In genomic region chr4:25022741-25023140, GRCh38 we compare ENCODE assay signal across 22 cellular contexts. TPM values are rescaled to one million over a fixed set of nuclear protein-coding genes. Genes with fewer than 3 reads are reported as not detected.
DNase-seq lines count a peak whose midpoint lies in the region; ATAC-seq, FAIRE-seq and TF ChIP-seq lines count a peak whose summit lies in the region.
"Had no signal": no experiment of that assay in that cellular context is flagged by ENCODE, and none has a peak within 500 bp of the region (broad histone marks: within the 10 kb centered on the region; RNA-seq: fewer than 3 reads in every experiment).

No MANE protein-coding gene starts in this region.

- DNase-seq in HepG2 (ENCODE audit: low spot score) (no peak), right lobe of liver (no peak), MV-4-11 (lab: John Stamatoyannopoulos, UW) (peak; percentile 13), medulla oblongata (ENCODE audit: extremely low spot score) (no peak), iPS-NIHi11 (ENCODE audit: low spot score) (no peak)
- DNase-seq in activated effector memory CD4-positive, alpha-beta T cell treated with Interleukin-2 at 50 U/mL for 16 hours = no peak
- DNase-seq: BE2C; Caco-2; CD8-positive, alpha-beta memory T cell; DMS153; DMS79 treated with DMSO at 0.1 percent for 48 hours; EL; H9 had no signal

- in situ Hi-C loops in HepG2 (cut with HindIII; ENCODE audit: extremely low pct_ligation_motif_present, low pct_unique_long_range_greater_than_20kb) = no loop called here

- CTCF ChIA-PET in HepG2 (lab: Yijun Ruan, JAX; ENCODE audit: low intra/inter-chr PET ratio, low total read pairs) = no interaction called here

- H3K36me3 ChIP-seq in HepG2 (replicated peaks in 1 of 2; ENCODE audit: control insufficient read depth in 1 of 2, insufficient read depth in 2 of 2, low read length in 2 of 2) (no peaks in the 10 kb centered on the region), right lobe of liver (no peaks in the 10 kb centered on the region)
- H3K36me3 ChIP-seq: BE2C had no signal

- H3K9me3 ChIP-seq in HepG2 (ENCODE audit: low read length) (no peaks in the 10 kb centered on the region), right lobe of liver (no peaks in the 10 kb centered on the region)
- H3K9me3 ChIP-seq: A549, BE2C, Caco-2 had no signal

- no peak for FAIRE-seq in HepG2 (lab: Jason Lieb, UNC)
- FAIRE-seq: A549, G401.6, GM12891 had no signal

- H3K79me2 ChIP-seq in HepG2 (ENCODE audit: insufficient read depth, low read length) = no peaks in the 10 kb centered on the region

- no peaks in the 10 kb centered on the region for H3K9me3 Mint-ChIP-seq in nephron
- H3K9me3 Mint-ChIP-seq: CD8-positive, alpha-beta memory T cell; GM23338; H9 had no signal

- no peak overlapping the region for H3K4me2 ChIP-seq in HepG2 (ENCODE audit: low read depth, low read length)
- H3K4me2 ChIP-seq: A549, GM23338 had no signal

- H3K27me3 ChIP-seq in HepG2 (ENCODE audit: control insufficient read depth in 1 of 2, insufficient read depth in 2 of 2, low read length in 2 of 2) (peaks cover 1 to 14% of the 10 kb centered on the region in 2 experiments; a peak in 2 of 5 replicates), right lobe of liver (no peaks in the 10 kb centered on the region)

- no peaks in the 10 kb centered on the region for H3K27me3 Mint-ChIP-seq in nephron (ENCODE audit: low read depth)

- no peak overlapping the region for H3K9ac ChIP-seq in HepG2 (ENCODE audit: insufficient read depth, low read depth, low read length)

- TF ChIP-seq RAD21 in HepG2 (CRISPR knock-in tag; IDR thresholded peaks at IDR 0.05) = no peak

- peaks cover 71% of the 10 kb centered on the region for H3K4me1 Mint-ChIP-seq in nephron
- H3K4me1 Mint-ChIP-seq: CD14-positive monocyte; CD8-positive, alpha-beta memory T cell; IgD-negative memory B cell had no signal

- no TSS peak for BruUV-seq in HepG2 (replicated peaks; lab: Mats Ljungman, UMichigan)

- H3K36me3 Mint-ChIP-seq in nephron (ENCODE audit: low read depth) = peaks cover 34% of the 10 kb centered on the region
- H3K36me3 Mint-ChIP-seq: CD14-positive monocyte; CD8-positive, alpha-beta memory T cell; IgD-negative memory B cell had no signal

- no peaks in the 10 kb centered on the region for H3K4me1 ChIP-seq in HepG2 (ENCODE audit: insufficient read depth, low read length)
- no peaks in the 10 kb centered on the region for H3K4me1 ChIP-seq in right lobe of liver
- H3K4me1 ChIP-seq: BE2C had no signal

- intact Hi-C loops in HepG2 (cut with micrococcal nuclease; ENCODE audit: unreplicated experiment) = no loop called here
- intact Hi-C loops in right lobe of liver (cut with DNase I) = no loop called here

- H3K27ac ChIP-seq in HepG2 (ENCODE audit: extremely low read length, insufficient read depth, low read length) (no peak overlapping the region), right lobe of liver (no peak overlapping the region)
- H3K27ac ChIP-seq: A549 had no signal

- 59% methylated on average over 3 of the region's 3 CpGs for WGBS in HepG2 (ENCODE audit: low lambda C conversion rate)
- 80% methylated on average over 1 of the region's 3 CpGs for WGBS in right lobe of liver (ENCODE audit: insufficient coverage, low coverage, low lambda C conversion rate, missing lambda C conversion rate)

- peak overlapping the region in 1 of 3 experiments; percentile 0 for H3K4me3 Mint-ChIP-seq in nephron
- H3K4me3 Mint-ChIP-seq: CD14-positive monocyte; CD8-positive, alpha-beta memory T cell; GM23338; H9; IgD-negative memory B cell had no signal

- peak overlapping the region; percentile 51 to 76 (median 64) for H3K27ac Mint-ChIP-seq in nephron
- H3K27ac Mint-ChIP-seq: CD8-positive, alpha-beta memory T cell; GM23338; H9 had no signal

- ATAC-seq in HepG2 (no peak), right lobe of liver (no peak)
- ATAC-seq: A549, GM23338 had no signal

- TF ChIP-seq POLR2A in HepG2 (IDR thresholded peaks at IDR 0.05; ENCODE audit: insufficient read depth in 1 of 2, low read depth in 2 of 2, low read length in 2 of 2) (no peak), right lobe of liver (IDR thresholded peaks at IDR 0.05) (no peak)

- POLR2A ChIA-PET in HepG2 (lab: Yijun Ruan, JAX) = no interaction called here

- no peaks in the 10 kb centered on the region for H4K20me1 ChIP-seq in HepG2 (ENCODE audit: insufficient read depth, low read length)

- H3K4me3 ChIP-seq in HepG2 (replicated peaks in 1 of 3; ENCODE audit: insufficient read depth in 1 of 3, low read depth in 2 of 3, low read length in 3 of 3) = no peak overlapping the region
- H3K4me3 ChIP-seq in right lobe of liver = no peak overlapping the region
- H3K4me3 ChIP-seq: A549, GM23338 had no signal

- no peak for TF ChIP-seq EP300 in HepG2 (IDR thresholded peaks at IDR 0.05; ENCODE audit: low read depth in 2 of 2, low read length in 2 of 2)
- TF ChIP-seq EP300 in HepG2 (CRISPR knock-in tag; IDR thresholded peaks at IDR 0.05; ENCODE audit: borderline replicate concordance) = no peak

- no peak overlapping the region for H2AFZ ChIP-seq in HepG2 (ENCODE audit: low read length)
- H2AFZ ChIP-seq: GM23338 had no signal

- TF ChIP-seq CTCF in HepG2 (CRISPR knock-in tag; IDR thresholded peaks at IDR 0.05) (no peak), right lobe of liver (IDR thresholded peaks at IDR 0.05) (no peak), nephron (IDR thresholded peaks at IDR 0.05; ENCODE audit: unreplicated experiment in 3 of 3) (no peak)

TF ChIP-seq in HepG2, 621 proteins besides CTCF, POLR2A, EP300 and RAD21:
- TF ChIP-seq CREB1 (IDR thresholded peaks at IDR 0.05) (peak; percentile 80), CREB1 (CRISPR knock-in tag; IDR thresholded peaks at IDR 0.05) (no peak), RFX1 (IDR thresholded peaks at IDR 0.05) (no peak)

RNA-seq across cellular contexts. Expression of gene LGI2, which starts 8.0 kb away (rescaled TPM):
- not detected in 2 replicates for total RNA-seq in HepG2 (2016; rRNA removed; fragmentation: Illumina TruSeq; extraction: Trizol)
- total RNA-seq in HepG2 (2016; cell fraction: cytosol; rRNA removed; fragmentation: Illumina TruSeq; extraction: Trizol; ENCODE audit: low read depth) = not detected in 2 replicates
- not detected in 2 replicates for total RNA-seq in HepG2 (2016; cell fraction: insoluble cytoplasmic fraction; rRNA removed; fragmentation: Illumina TruSeq; extraction: Trizol)
- not detected in 2 replicates for total RNA-seq in HepG2 (2016; cell fraction: membrane; rRNA removed; fragmentation: Illumina TruSeq; extraction: Trizol)
- total RNA-seq in HepG2 (2016; cell fraction: nucleus; rRNA removed; fragmentation: Illumina TruSeq; extraction: Trizol) = not detected in 2 replicates
- polyA plus RNA-seq in HepG2 (2011; rRNA removed) = not detected in 2 replicates
- not detected in 2 replicates for polyA plus RNA-seq in HepG2 (2011; cell fraction: cytosol; rRNA removed)
- polyA plus RNA-seq in HepG2 (2011; cell fraction: nucleus; rRNA removed) = not detected in 2 replicates
- polyA plus RNA-seq in HepG2 (2012) = not detected in 2 replicates
- not detected in 2 replicates for polyA plus RNA-seq in HepG2 (2016; cell fraction: cytosol; fragmentation: Illumina TruSeq; extraction: Trizol; ENCODE audit: low read depth)
- not detected in 2 replicates for polyA plus RNA-seq in HepG2 (2016; cell fraction: insoluble cytoplasmic fraction; fragmentation: Illumina TruSeq; extraction: Trizol; ENCODE audit: low read depth)
- not detected in 2 replicates for polyA plus RNA-seq in HepG2 (2016; cell fraction: membrane; fragmentation: Illumina TruSeq; extraction: Trizol; ENCODE audit: low read depth)
- polyA plus RNA-seq in HepG2 (2016; cell fraction: nucleus; fragmentation: Illumina TruSeq; extraction: Trizol; ENCODE audit: insufficient read depth, low read depth) = not detected in 2 replicates
- not detected in 2 replicates for polyA minus RNA-seq in HepG2 (2011; rRNA and poly(A)+ RNA removed; ENCODE audit: low replicate concordance)
- polyA minus RNA-seq in HepG2 (2011; cell fraction: cytosol; rRNA and poly(A)+ RNA removed) = not detected in 2 replicates
- not detected in 2 replicates for polyA minus RNA-seq in HepG2 (2011; cell fraction: nucleus; rRNA and poly(A)+ RNA removed)
- under 1 TPM in 4 of 6 experiments, not detected in 2; 0.05 to 0.38 (median 0.22) TPM for total RNA-seq in right lobe of liver
- total RNA-seq: CD8-positive, alpha-beta memory T cell; HT-29 had no signal
- polyA plus RNA-seq: AG04450; CD8-positive, alpha-beta memory T cell; IgD-negative memory B cell had no signal
